Comparison of ENCODE assay signal across 9 cellular contexts in the genomic region with DNA sequence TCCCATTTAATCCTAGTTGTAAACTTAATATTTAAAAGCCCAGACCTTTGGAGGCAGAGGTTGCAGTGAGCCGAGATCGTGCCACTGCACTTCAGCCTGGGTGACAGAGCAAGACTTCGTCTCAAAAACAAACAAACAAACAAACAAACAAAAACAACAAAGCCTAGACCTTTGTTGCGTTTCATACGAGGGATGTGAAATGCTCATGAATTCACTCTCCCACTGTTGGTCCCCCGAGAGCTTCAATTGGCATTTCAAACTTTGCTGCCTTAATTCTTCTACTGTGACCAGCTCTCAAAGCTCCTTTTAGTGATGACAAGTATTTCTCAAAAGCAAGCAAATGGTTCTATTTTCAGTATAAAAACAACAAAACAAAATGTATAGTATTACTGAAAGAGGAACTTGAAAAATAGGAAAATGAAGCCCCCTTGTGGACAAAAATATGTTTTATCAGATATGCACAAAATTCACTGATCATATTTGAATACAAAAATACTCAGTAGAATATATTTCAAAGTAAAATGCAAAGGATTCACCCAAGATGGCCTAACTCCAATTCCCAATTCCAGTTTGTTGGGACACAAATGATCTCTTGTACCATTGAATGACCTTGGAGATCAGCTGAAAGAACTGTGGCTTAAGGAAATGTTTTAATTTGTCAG.
DNase-seq lines count a peak whose midpoint lies in the region; ATAC-seq and TF ChIP-seq lines count a peak whose summit lies in the region.
"Had no signal": no experiment of that assay in that cellular context is flagged by ENCODE, and none has a peak within 500 bp of the region (broad histone marks: within the 10 kb centered on the region; RNA-seq: fewer than 3 reads in every experiment).

No MANE protein-coding gene starts in this region.

- no peaks in the 10 kb centered on the region for H3K27me3 ChIP-seq in rectal smooth muscle tissue (ENCODE audit: control insufficient read depth, insufficient read depth, low read length)
- H3K27me3 ChIP-seq: SJCRH30 had no signal

- no peak overlapping the region for H3K27ac ChIP-seq in VCaP
- no peak overlapping the region for H3K27ac ChIP-seq in rectal smooth muscle tissue (ENCODE audit: low read depth, low read length)
- H3K27ac ChIP-seq: SJCRH30 had no signal

- H3K36me3 ChIP-seq in rectal smooth muscle tissue (ENCODE audit: control insufficient read depth, insufficient read depth, low read length), result no peaks in the 10 kb centered on the region
- H3K36me3 ChIP-seq: SJCRH30 had no signal

- H3K4me1 ChIP-seq in rectal smooth muscle tissue (ENCODE audit: control insufficient read depth, insufficient read depth, low read length), result no peaks in the 10 kb centered on the region
- H3K4me1 ChIP-seq: SJCRH30 had no signal

- DNase-seq in DMS53 treated with DMSO at 0.1 percent for 48 hours (lab: John Stamatoyannopoulos, UW; ENCODE audit: unreplicated experiment) (peak; percentile 48), Kasumi-1 (lab: John Stamatoyannopoulos, UW) (peak; percentile 66 to 75), globus pallidus (ENCODE audit: low spot score) (peak; percentile 63), GM20000 (ENCODE audit: low spot score) (no peak)

- TF ChIP-seq CTCF in VCaP (conservative IDR thresholded peaks at IDR 0.05) (peak; percentile 72), GM20000 (IDR thresholded peaks at IDR 0.05; ENCODE audit: extremely low read depth, missing control alignments) (no peak)

- peak overlapping the region; percentile 14 for H3K4me3 ChIP-seq in rectal smooth muscle tissue (ENCODE audit: low read length)
- H3K4me3 ChIP-seq: SJCRH30 had no signal

- ATAC-seq in HG03108 (IDR thresholded peaks at IDR 0.05; ENCODE audit: unreplicated experiment), result no peak
- ATAC-seq in HG02798 (IDR thresholded peaks at IDR 0.05; ENCODE audit: poor library complexity, unreplicated experiment), result no peak

- no peak overlapping the region for H3K9ac ChIP-seq in rectal smooth muscle tissue (ENCODE audit: low read length)
